Comparison of ENCODE assay signal across 9 cellular contexts in genomic region chr10:42428534-42428933, GRCh38.
A peak's percentile ranks its signal among the peaks of the same experiment; 100 is the strongest.
DNase-seq lines count a peak whose midpoint lies in the region; ATAC-seq and TF ChIP-seq lines count a peak whose summit lies in the region.
"Had no signal": no experiment of that assay in that cellular context is flagged by ENCODE, and none has a peak within 500 bp of the region (broad histone marks: within the 10 kb centered on the region; RNA-seq: fewer than 3 reads in every experiment).

No MANE protein-coding gene starts in this region.

- no peaks in the 10 kb centered on the region for H4K20me1 ChIP-seq in osteoblast (ENCODE audit: insufficient read depth, low read length)

- peak; percentile 69 for TF ChIP-seq CTCF in LNCaP clone FGC (IDR thresholded peaks at IDR 0.05; ENCODE audit: control insufficient read depth, extremely low read depth, insufficient read depth)
- TF ChIP-seq CTCF in cardiac fibroblast (IDR thresholded peaks at IDR 0.05; ENCODE audit: low read depth, low read length): peak; percentile 53
- peak; percentile 55 for TF ChIP-seq CTCF in osteoblast (IDR thresholded peaks at IDR 0.05; ENCODE audit: extremely low read depth, low read depth, low read length)

- H3K27ac ChIP-seq in osteoblast (ENCODE audit: low read depth, low read length): no peak overlapping the region

- H3K79me2 ChIP-seq in osteoblast (ENCODE audit: insufficient read depth, low read length): no peaks in the 10 kb centered on the region

- H3K4me3 ChIP-seq in LNCaP clone FGC (ENCODE audit: low read depth, low read length): no peak overlapping the region
- H3K4me3 ChIP-seq in cardiac fibroblast (replicated peaks in 1 of 2; ENCODE audit: low read depth in 2 of 2, low read length in 2 of 2): no peak overlapping the region
- no peak overlapping the region for H3K4me3 ChIP-seq in osteoblast (ENCODE audit: insufficient read depth, low read length)

- no peaks in the 10 kb centered on the region for H3K36me3 ChIP-seq in osteoblast (ENCODE audit: insufficient read depth, low read length)

- no peak for ATAC-seq in HG02642 (IDR thresholded peaks at IDR 0.05; ENCODE audit: poor library complexity, unreplicated experiment)

- H3K27me3 ChIP-seq in osteoblast (ENCODE audit: insufficient read depth, low read length): no peaks in the 10 kb centered on the region

- peak; percentile 9 for DNase-seq in NCI-H1694 (lab: John Stamatoyannopoulos, UW)
- no peak for DNase-seq in NCI-H1694 treated with DMSO at 0.1 percent for 48 hours (lab: John Stamatoyannopoulos, UW)
- DNase-seq in LNCaP clone FGC (ENCODE audit: low read depth): peak; percentile 1
- peak; percentile 11 to 39 for DNase-seq in cardiac fibroblast (ENCODE audit: low read depth in 2 of 2)
- no peak for DNase-seq in osteoblast (ENCODE audit: insufficient read length, low spot score, missing footprints)
- DNase-seq in COR-L47 (lab: John Stamatoyannopoulos, UW): no peak
- no peak for DNase-seq in amygdala (lab: John Stamatoyannopoulos, UW)
- DNase-seq: effector CD4-positive, alpha-beta T cell had no signal

- no peak overlapping the region for H3K4me2 ChIP-seq in osteoblast (ENCODE audit: insufficient read depth, low read length)

- H3K9me3 ChIP-seq in osteoblast (ENCODE audit: low read depth, low read length): no peaks in the 10 kb centered on the region

- H3K4me1 ChIP-seq in osteoblast (ENCODE audit: insufficient read depth, low read length): no peaks in the 10 kb centered on the region

- no peak overlapping the region for H2AFZ ChIP-seq in osteoblast (ENCODE audit: low read length)

Comparison
In these comparisons a context has a peak if more than half of its experiments do, and no peak if none do; other contexts are left out.
1. DNase-seq: peak in NCI-H1694 (single experiment), LNCaP clone FGC (single experiment) and cardiac fibroblast (2 of 2); none in NCI-H1694 treated with DMSO at 0.1 percent for 48 hours (single experiment), osteoblast (single experiment), COR-L47 (single experiment) and amygdala (0 of 56).
2. Peak in every context shown above with its lines, with median percentiles within 50 percentile points of each other: CTCF ChIP-seq.